Comparison of ENCODE assay signal across 37 cellular contexts in the genomic region with DNA sequence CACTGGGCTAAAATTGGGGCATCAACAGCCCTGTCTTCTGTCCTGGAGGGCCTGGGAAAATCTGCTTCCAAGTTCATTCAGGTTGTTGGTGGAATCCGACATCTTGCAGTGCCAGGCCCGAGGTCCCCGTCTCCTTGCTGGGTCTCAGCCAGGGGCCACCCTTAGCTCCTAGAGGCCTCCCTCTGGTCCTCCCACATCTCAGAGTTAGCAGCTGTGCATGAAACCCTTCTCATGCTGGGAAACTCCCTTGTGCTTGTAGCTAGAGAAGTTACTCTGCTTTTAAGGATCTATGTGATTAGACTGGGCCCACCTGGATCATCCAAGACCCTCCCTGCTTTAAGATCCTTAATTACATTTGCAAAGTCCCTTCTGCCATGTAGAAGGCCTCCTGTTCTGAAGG. TPM values are rescaled to one million over a fixed set of nuclear protein-coding genes. Genes with fewer than 3 reads are reported as not detected.
"Had no signal": no experiment of that assay in that cellular context is flagged by ENCODE, and none has a peak within 500 bp of the region (broad histone marks: within the 10 kb centered on the region; RNA-seq: fewer than 3 reads in every experiment).

No MANE protein-coding gene starts in this region.

- ATAC-seq: activated CD4-positive, alpha-beta T cell treated with anti-CD3 and anti-CD28 coated beads for 36 hours; activated CD4-positive, CD25-positive, alpha-beta regulatory T cell treated with anti-CD3 and anti-CD28 coated beads, Interleukin-2, amount 50 U/mL, for 24 hours; activated CD8-positive, alpha-beta T cell treated with anti-CD3 and anti-CD28 coated beads, Interleukin-2, amount 10 ng/mL, durations not matched to agents 7 days and 5 days; activated naive CD4-positive, alpha-beta T cell treated with anti-CD3 and anti-CD28 coated beads, Interleukin-2, amount 50 U/mL, for 72 hours; Panc1; WTC11 had no signal

- H3K4me3 ChIP-seq: adrenal gland, colonic mucosa, MG63, SJSA1 had no signal

- H3K9me3 ChIP-seq: adrenal gland, colonic mucosa, MG63, SJSA1, SK-N-SH had no signal

- H3K4me1 ChIP-seq: colonic mucosa had no signal

- H3K36me3 Mint-ChIP-seq: activated naive CD4-positive, alpha-beta T cell treated with anti-CD3 and anti-CD28 coated beads, Interleukin-2, amount 50 U/mL, for 72 hours; WTC11 had no signal

- H3K27ac ChIP-seq: adrenal gland, colonic mucosa, SJSA1 had no signal

- H3K27me3 Mint-ChIP-seq: activated CD4-positive, alpha-beta T cell treated with anti-CD3 and anti-CD28 coated beads for 36 hours; activated CD4-positive, alpha-beta T cell treated with anti-CD3 and anti-CD28 coated beads, Interleukin-2, amount 10 ng/mL, durations not matched to agents 7 days and 5 days; activated T-cell treated with anti-CD3 and anti-CD28 coated beads, Interleukin-2, amount 50 U/mL, for 24 hours; brain had no signal

- H3K4me2 ChIP-seq: SK-N-SH had no signal

- H3K27ac Mint-ChIP-seq: activated CD4-positive, alpha-beta T cell treated with anti-CD3 and anti-CD28 coated beads for 36 hours; activated CD4-positive, alpha-beta T cell treated with anti-CD3 and anti-CD28 coated beads, Interleukin-2, amount 10 ng/mL, durations not matched to agents 7 days and 5 days; activated CD8-positive, alpha-beta T cell treated with anti-CD3 and anti-CD28 coated beads, Interleukin-2, amount 10 ng/mL, durations not matched to agents 7 days and 5 days; activated naive CD4-positive, alpha-beta T cell treated with anti-CD3 and anti-CD28 coated beads for 36 hours; activated naive CD4-positive, alpha-beta T cell treated with anti-CD3 and anti-CD28 coated beads, Interleukin-2, amount 50 U/mL, for 72 hours; activated T-cell treated with anti-CD3 and anti-CD28 coated beads, Interleukin-2, amount 50 U/mL, for 24 hours; activated T-helper 2 cell treated with anti-CD3 and anti-CD28 coated beads, Interferon-gamma antibody, Interleukin-2, Interleukin-4, amounts not matched to agents 10 μg/mL and 5 μg/mL and 100 μg/mL, durations not matched to agents 14 hours and 24 hours and 36 hours; brain; T-helper 1 cell treated with Interleukin-12 subunit alpha and Interleukin-12 subunit beta and Interleukin-4 antibody, amounts not matched to agents 30 μg/mL and 1 μg/mL, for 36 hours; T-helper 2 cell treated with Interferon-gamma antibody and Interleukin-4, amounts not matched to agents 5 μg/mL and 100 μg/mL, for 36 hours; WTC11 had no signal

- H3K36me3 ChIP-seq: adrenal gland, colonic mucosa, MG63, SJSA1 had no signal

- H3K4me3 Mint-ChIP-seq: activated CD4-positive, alpha-beta T cell treated with anti-CD3 and anti-CD28 coated beads for 36 hours; activated CD4-positive, alpha-beta T cell treated with anti-CD3 and anti-CD28 coated beads, Interleukin-2, amount 10 ng/mL, durations not matched to agents 7 days and 5 days; activated CD8-positive, alpha-beta T cell treated with anti-CD3 and anti-CD28 coated beads, Interleukin-2, amount 10 ng/mL, durations not matched to agents 7 days and 5 days; activated naive CD4-positive, alpha-beta T cell treated with anti-CD3 and anti-CD28 coated beads for 36 hours; activated T-cell treated with anti-CD3 and anti-CD28 coated beads, Interleukin-2, amount 50 U/mL, for 24 hours; brain; T-helper 1 cell treated with Interleukin-12 subunit alpha and Interleukin-12 subunit beta and Interleukin-4 antibody, amounts not matched to agents 30 μg/mL and 1 μg/mL, for 36 hours; T-helper 2 cell treated with Interferon-gamma antibody and Interleukin-4, amounts not matched to agents 5 μg/mL and 100 μg/mL, for 36 hours; WTC11 had no signal

- H3K27me3 ChIP-seq: adrenal gland, colonic mucosa, MG63, SJSA1 had no signal

- FAIRE-seq: bronchial epithelial cell had no signal

- DNase-seq: activated CD4-positive, alpha-beta T cell treated with anti-CD3 and anti-CD28 coated beads for 36 hours; activated CD4-positive, alpha-beta T cell treated with anti-CD3 and anti-CD28 coated beads, Interleukin-2, amount 10 ng/mL, durations not matched to agents 7 days and 5 days; activated CD4-positive, alpha-beta T cell treated with anti-CD3 and anti-CD28 coated beads, Interleukin-2, amount 50 U/mL, for 48 hours; activated CD8-positive, alpha-beta T cell treated with anti-CD3 and anti-CD28 coated beads, Interleukin-2, amount 10 ng/mL, durations not matched to agents 7 days and 5 days; activated gamma-delta T cell; activated naive CD4-positive, alpha-beta T cell treated with anti-CD3 and anti-CD28 coated beads for 36 hours; activated T-cell treated with anti-CD3 and anti-CD28 coated beads, Interleukin-2, amount 50 U/mL, for 24 hours; adrenal gland; anterior cingulate cortex; caudate nucleus; colonic mucosa; Kasumi-1; MG63; NCI-H1048; NCI-H1105 treated with DMSO at 0.1 percent for 48 hours; NCI-H1436; NCI-H1694; NCI-H1930; NCI-H2081 treated with DMSO at 0.1 percent for 48 hours; NCI-H226; NCI-H446 treated with DMSO at 0.1 percent for 48 hours; NCI-H524; NCI-H69; NK-92 treated with Interleukin-12 subunit alpha and Interleukin-12 subunit beta, amount 100 ng/mL, for 24 hours; SHP77 treated with DMSO at 0.1 percent for 48 hours; SK-N-SH had no signal

- H3K9ac ChIP-seq: SK-N-SH had no signal

- H3K9me3 Mint-ChIP-seq: activated CD4-positive, alpha-beta T cell treated with anti-CD3 and anti-CD28 coated beads, Interleukin-2, amount 10 ng/mL, durations not matched to agents 7 days and 5 days; activated naive CD4-positive, alpha-beta T cell treated with anti-CD3 and anti-CD28 coated beads for 36 hours; activated naive CD4-positive, alpha-beta T cell treated with anti-CD3 and anti-CD28 coated beads, Interleukin-2, amount 50 U/mL, for 72 hours; activated T-cell treated with anti-CD3 and anti-CD28 coated beads, Interleukin-2, amount 50 U/mL, for 24 hours; activated T-helper 2 cell treated with anti-CD3 and anti-CD28 coated beads, Interferon-gamma antibody, Interleukin-2, Interleukin-4, amounts not matched to agents 10 μg/mL and 5 μg/mL and 100 μg/mL, durations not matched to agents 14 hours and 24 hours and 36 hours; brain; T-helper 1 cell treated with Interleukin-12 subunit alpha and Interleukin-12 subunit beta and Interleukin-4 antibody, amounts not matched to agents 30 μg/mL and 1 μg/mL, for 36 hours; T-helper 2 cell treated with Interferon-gamma antibody and Interleukin-4, amounts not matched to agents 5 μg/mL and 100 μg/mL, for 36 hours; WTC11 had no signal

RNA-seq across cellular contexts. Expression of a gene that starts 48.6 kb away (rescaled TPM):
- total RNA-seq: activated CD4-positive, alpha-beta T cell treated with anti-CD3 and anti-CD28 coated beads, Interleukin-2, amount 10 ng/mL, durations not matched to agents 7 days and 5 days; activated CD8-positive, alpha-beta T cell treated with anti-CD3 and anti-CD28 coated beads, Interleukin-2, amount 10 ng/mL, durations not matched to agents 7 days and 5 days; activated naive CD4-positive, alpha-beta T cell treated with anti-CD3 and anti-CD28 coated beads for 36 hours; activated naive CD4-positive, alpha-beta T cell treated with anti-CD3 and anti-CD28 coated beads, Interleukin-2, amount 50 U/mL, for 72 hours; bronchial epithelial cell; cerebellum had no signal
- polyA plus RNA-seq: SK-N-SH had no signal
